14 cellular contexts compared by ENCODE assay signal in genomic region chr5:172909931-172910502, GRCh38. TPM values are rescaled to one million over a fixed set of nuclear protein-coding genes. Genes with fewer than 3 reads are reported as not detected.
DNase-seq lines count a peak whose midpoint lies in the region; ATAC-seq and TF ChIP-seq lines count a peak whose summit lies in the region.
"Had no signal": no experiment of that assay in that cellular context is flagged by ENCODE, and none has a peak within 500 bp of the region (broad histone marks: within the 10 kb centered on the region; RNA-seq: fewer than 3 reads in every experiment).

No MANE protein-coding gene starts in this region.

- no peak overlapping the region for H3K27ac ChIP-seq in mammary epithelial cell (ENCODE audit: insufficient read depth, low read depth, low read length)
- peak overlapping the region; percentile 96 to 97 for H3K27ac ChIP-seq in ascending aorta

- no peak overlapping the region for H3K9ac ChIP-seq in mammary epithelial cell (ENCODE audit: insufficient read depth, low read length)

- H3K27ac Mint-ChIP-seq in MCF 10A (ENCODE audit: low read depth, unreplicated experiment) (peak overlapping the region; percentile 1), type B pancreatic cell (peak overlapping the region; percentile 32)
- H3K27ac Mint-ChIP-seq: activated naive CD4-positive, alpha-beta T cell treated with anti-CD3 and anti-CD28 coated beads, Interleukin-2, amount 50 U/mL, for 72 hours had no signal

- H3K9me3 Mint-ChIP-seq in MCF 10A (ENCODE audit: unreplicated experiment) (no peaks in the 10 kb centered on the region), type B pancreatic cell (no peaks in the 10 kb centered on the region)
- H3K9me3 Mint-ChIP-seq: activated naive CD4-positive, alpha-beta T cell treated with anti-CD3 and anti-CD28 coated beads, Interleukin-2, amount 50 U/mL, for 72 hours had no signal

- H4K20me1 ChIP-seq in mammary epithelial cell (ENCODE audit: insufficient read depth, low read length) = no peaks in the 10 kb centered on the region

- intact Hi-C loops in MCF 10A (cut with micrococcal nuclease) = loop anchor here (2.0 kb wide), 1 partner anchor 75 kb away; the partner anchor contains the start of gene ERGIC1
- intact Hi-C loops in mammary epithelial cell (cut with micrococcal nuclease) = loop anchor here (5.0 kb wide), 1 partner anchor 78 kb away; the partner anchor contains the start of gene ERGIC1
- intact Hi-C loops in ascending aorta (cut with DNase I) = no loop called here
- intact Hi-C loops in posterior cingulate gyrus (cut with DNase I) = no loop called here

- TF ChIP-seq CTCF in MCF 10A (IDR thresholded peaks at IDR 0.05; ENCODE audit: unreplicated experiment) = no peak
- no peak for TF ChIP-seq CTCF in mammary epithelial cell (conservative IDR thresholded peaks at IDR 0.05 in 1 of 2, IDR thresholded peaks at IDR 0.05 in 1 of 2; ENCODE audit: extremely low read depth in 1 of 2, insufficient read depth in 1 of 2, low read depth in 1 of 2, low read length in 2 of 2)
- no peak for TF ChIP-seq CTCF in ascending aorta (IDR thresholded peaks at IDR 0.05)
- no peak for TF ChIP-seq CTCF in type B pancreatic cell (conservative IDR thresholded peaks at IDR 0.05)

- WGBS in mammary epithelial cell (ENCODE audit: low coverage, missing lambda C conversion rate) = 92% methylated on average over 8 of the region's 8 CpGs

- H3K27me3 ChIP-seq in mammary epithelial cell (ENCODE audit: insufficient read depth, low read length) (no peaks in the 10 kb centered on the region), ascending aorta (no peaks in the 10 kb centered on the region)
- H3K27me3 ChIP-seq: BLaER1 had no signal

- no peak overlapping the region for H3K4me3 ChIP-seq in mammary epithelial cell (replicated peaks in 1 of 3; ENCODE audit: insufficient read depth in 1 of 3, low read depth in 2 of 3, low read length in 3 of 3)
- H3K4me3 ChIP-seq in ascending aorta = no peak overlapping the region
- H3K4me3 ChIP-seq: BLaER1 had no signal

- in situ Hi-C loops in mammary epithelial cell (cut with MboI; ENCODE audit: low sequenced_read_pairs in 2 of 2) = no loop called here

- no peaks in the 10 kb centered on the region for H3K27me3 Mint-ChIP-seq in MCF 10A (ENCODE audit: insufficient read depth, unreplicated experiment)
- no peaks in the 10 kb centered on the region for H3K27me3 Mint-ChIP-seq in type B pancreatic cell

- CTCF ChIA-PET in MCF 10A (lab: Yijun Ruan, JAX) = interaction anchor here (0.7 to 1.0 kb wide), 2 partner anchors 63 to 193 kb away, joined by 3 read pairs; no protein-coding TSS in a partner anchor
- CTCF ChIA-PET in mammary epithelial cell (lab: Charles Lee; ENCODE audit: low non-redundant PET) = no interaction called here

- no peak overlapping the region for H3K4me2 ChIP-seq in mammary epithelial cell (ENCODE audit: insufficient read depth, low read depth, low read length)

- H2AFZ ChIP-seq in mammary epithelial cell (ENCODE audit: low read depth, low read length) = no peak overlapping the region

- H3K79me2 ChIP-seq in mammary epithelial cell (ENCODE audit: insufficient read depth, low read length) = no peaks in the 10 kb centered on the region

- no peaks in the 10 kb centered on the region for H3K9me3 ChIP-seq in mammary epithelial cell (replicated peaks; ENCODE audit: insufficient read depth, low read length)
- no peaks in the 10 kb centered on the region for H3K9me3 ChIP-seq in ascending aorta
- H3K9me3 ChIP-seq: BLaER1 had no signal

- H3K36me3 ChIP-seq in mammary epithelial cell (ENCODE audit: insufficient read depth, low read length) = peaks cover 9% of the 10 kb centered on the region
- H3K36me3 ChIP-seq in ascending aorta = peaks cover 8 to 23% of the 10 kb centered on the region in 2 donors

- POLR2A ChIA-PET in MCF 10A (lab: Yijun Ruan, JAX) = interaction anchor here (0.5 to 5.6 kb wide), 7 partner anchors 10 to 176 kb away, joined by 3 to 56 read pairs (median 8); partner anchors contain the start of gene DUSP1

- peaks cover 69% of the 10 kb centered on the region for H3K36me3 Mint-ChIP-seq in MCF 10A (ENCODE audit: insufficient read depth, unreplicated experiment)
- peaks cover 6% of the 10 kb centered on the region for H3K36me3 Mint-ChIP-seq in type B pancreatic cell
- H3K36me3 Mint-ChIP-seq: activated naive CD4-positive, alpha-beta T cell treated with anti-CD3 and anti-CD28 coated beads, Interleukin-2, amount 50 U/mL, for 72 hours had no signal

- H3K4me1 ChIP-seq in mammary epithelial cell (ENCODE audit: insufficient read depth, low read length) (peaks cover 8% of the 10 kb centered on the region), ascending aorta (peaks cover 33 to 56% of the 10 kb centered on the region in 2 donors)

- H3K4me1 Mint-ChIP-seq in MCF 10A (ENCODE audit: insufficient read depth, unreplicated experiment) (peaks cover 53% of the 10 kb centered on the region), type B pancreatic cell (ENCODE audit: unreplicated experiment) (peaks cover 28% of the 10 kb centered on the region)

- DNase-seq in MCF 10A (ENCODE audit: unreplicated experiment) = peak; percentile 50
- DNase-seq in mammary epithelial cell = no peak
- DNase-seq in ascending aorta (ENCODE audit: low spot score in 2 of 2) = no peak
- DNase-seq in left kidney (ENCODE audit: low read depth, low spot score) = peak; percentile 87
- no peak for DNase-seq in type B pancreatic cell (ENCODE audit: extremely low spot score, unreplicated experiment)
- DNase-seq in posterior cingulate gyrus = no peak
- no peak for DNase-seq in NCI-H146 treated with DMSO at 0.1 percent for 48 hours (lab: John Stamatoyannopoulos, UW; ENCODE audit: unreplicated experiment)
- DNase-seq: activated CD4-positive, alpha-beta T cell treated with anti-CD3 and anti-CD28 coated beads, Interleukin-2, amount 50 U/mL, for 4 hours; kidney; NCI-H2227 treated with DMSO at 0.1 percent for 48 hours; retina had no signal

- H3K4me3 Mint-ChIP-seq in MCF 10A (ENCODE audit: unreplicated experiment) (no peak overlapping the region), type B pancreatic cell (peak overlapping the region; percentile 12)

- dilution Hi-C loops in mammary epithelial cell (cut with HindIII; ENCODE audit: low sequenced_read_pairs) = loop anchor here (5.0 kb wide), 1 partner anchor 188 kb away; no protein-coding TSS in a partner anchor

- BruUV-seq in MCF 10A (replicated peaks; lab: Mats Ljungman, UMichigan) = no TSS peak
- BruUV-seq in mammary epithelial cell (replicated peaks; lab: Mats Ljungman, UMichigan) = no TSS peak

- no peak for ATAC-seq in GM21723 (IDR thresholded peaks at IDR 0.05; ENCODE audit: unreplicated experiment)

RNA-seq across cellular contexts. Expression of gene RPL26L1, which starts 49.2 kb away (rescaled TPM):
- total RNA-seq in MCF 10A (2022) = 103 and 119 TPM in 2 replicates
- total RNA-seq in mammary epithelial cell = 10 to 100 TPM; 31.8 to 58.5 TPM
- polyA plus RNA-seq in mammary epithelial cell = 120 TPM
- 11.9 TPM for polyA minus RNA-seq in mammary epithelial cell
- total RNA-seq in ascending aorta = 0.75 TPM
- total RNA-seq in type B pancreatic cell (ENCODE audit: low replicate concordance) = 40.4 and 54.2 TPM in 2 replicates

Comparison
In these comparisons a context has a peak if more than half of its experiments do, and no peak if none do; other contexts are left out.
1. DNase-seq: peak in MCF 10A (single experiment) and left kidney (single experiment); none in mammary epithelial cell (single experiment), ascending aorta (0 of 2), type B pancreatic cell (single experiment), posterior cingulate gyrus (0 of 10) and NCI-H146 treated with DMSO at 0.1 percent for 48 hours (single experiment).
2. RNA of gene RPL26L1, which starts 49.2 kb away (total RNA-seq): 103 to 119 TPM in MCF 10A, 31.8 to 58.5 TPM in mammary epithelial cell and 40.4 to 54.2 TPM in type B pancreatic cell; 0.75 TPM in ascending aorta (single experiment); every median in the first group is over 10 times any median in the second.
3. intact Hi-C loops: an anchor here in MCF 10A (2.0 kb wide) and mammary epithelial cell (5.0 kb wide); none called in ascending aorta and posterior cingulate gyrus.